ENCODE assay signal across 13 cellular contexts in the genomic region with DNA sequence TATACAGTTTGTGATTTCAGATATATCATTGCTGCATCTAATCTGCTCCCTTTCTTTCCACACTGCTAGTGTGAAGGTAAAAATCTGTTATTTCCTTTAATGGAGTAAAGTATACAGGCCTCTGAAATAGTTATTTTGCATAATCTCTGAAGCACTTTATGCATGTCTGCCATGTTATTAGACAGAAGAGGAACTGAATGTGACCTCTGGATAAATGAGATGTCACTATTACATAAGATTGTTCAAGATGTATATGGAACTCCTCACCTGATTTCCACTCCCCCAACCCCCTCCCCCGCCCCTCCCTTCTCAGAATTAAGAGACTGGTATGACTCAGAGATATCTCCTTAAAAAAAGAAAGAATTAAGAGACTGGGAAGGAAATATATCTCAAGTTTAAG. TPM values are rescaled to one million over a fixed set of nuclear protein-coding genes. Genes with fewer than 3 reads are reported as not detected.
DNase-seq lines count a peak whose midpoint lies in the region; ATAC-seq lines count a peak whose summit lies in the region.
"Had no signal": no experiment of that assay in that cellular context is flagged by ENCODE, and none has a peak within 500 bp of the region (broad histone marks: within the 10 kb centered on the region; RNA-seq: fewer than 3 reads in every experiment).

No MANE protein-coding gene starts in this region.

- peaks cover 46% of the 10 kb centered on the region for H3K36me3 ChIP-seq in Karpas-422 (ENCODE audit: insufficient read depth, low read length)

- no peak overlapping the region for H3K4me3 Mint-ChIP-seq in activated naive CD8-positive, alpha-beta T cell
- no peak overlapping the region for H3K4me3 Mint-ChIP-seq in activated naive CD8-positive, alpha-beta T cell treated with anti-CD3 and anti-CD28 coated beads, Interleukin-2, amount 50 U/mL, for 24 hours
- H3K4me3 Mint-ChIP-seq: CD14-positive monocyte; CD8-positive, alpha-beta memory T cell; HFFc6 had no signal

- no peak overlapping the region for H3K9ac ChIP-seq in Karpas-422 (ENCODE audit: low read length)

- H3K4me1 Mint-ChIP-seq in activated naive CD8-positive, alpha-beta T cell (ENCODE audit: low read depth), result peaks cover 23% of the 10 kb centered on the region
- peaks cover 7% of the 10 kb centered on the region for H3K4me1 Mint-ChIP-seq in activated naive CD8-positive, alpha-beta T cell treated with anti-CD3 and anti-CD28 coated beads, Interleukin-2, amount 50 U/mL, for 24 hours
- H3K4me1 Mint-ChIP-seq: CD14-positive monocyte had no signal

- H3K79me2 ChIP-seq in Karpas-422 (ENCODE audit: low read length), result peaks cover 26% of the 10 kb centered on the region

- H4K20me1 ChIP-seq in Karpas-422 (ENCODE audit: insufficient read depth, low read depth, low read length), result no peaks in the 10 kb centered on the region

- H3K9me3 ChIP-seq in Karpas-422 (ENCODE audit: low read length), result no peaks in the 10 kb centered on the region
- H3K9me3 ChIP-seq: A549, Caco-2 had no signal

- no peaks in the 10 kb centered on the region for H3K9me3 Mint-ChIP-seq in activated naive CD8-positive, alpha-beta T cell (ENCODE audit: low read depth)
- H3K9me3 Mint-ChIP-seq in activated naive CD8-positive, alpha-beta T cell treated with anti-CD3 and anti-CD28 coated beads, Interleukin-2, amount 50 U/mL, for 24 hours, result peaks cover 6% of the 10 kb centered on the region
- H3K9me3 Mint-ChIP-seq: HFFc6 had no signal

- peak overlapping the region; percentile 58 for H3K27ac Mint-ChIP-seq in activated naive CD8-positive, alpha-beta T cell
- no peak overlapping the region for H3K27ac Mint-ChIP-seq in activated naive CD8-positive, alpha-beta T cell treated with anti-CD3 and anti-CD28 coated beads, Interleukin-2, amount 50 U/mL, for 24 hours
- H3K27ac Mint-ChIP-seq: HFFc6 had no signal

- H3K36me3 Mint-ChIP-seq in activated naive CD8-positive, alpha-beta T cell, result peaks cover 29% of the 10 kb centered on the region
- peaks cover 58% of the 10 kb centered on the region for H3K36me3 Mint-ChIP-seq in activated naive CD8-positive, alpha-beta T cell treated with anti-CD3 and anti-CD28 coated beads, Interleukin-2, amount 50 U/mL, for 24 hours (ENCODE audit: low read depth)

- H3K9me2 ChIP-seq in Karpas-422 (replicated peaks; ENCODE audit: insufficient read depth, low read length), result no peaks in the 10 kb centered on the region

- DNase-seq in activated naive CD8-positive, alpha-beta T cell treated with anti-CD3 and anti-CD28 coated beads, Interleukin-2, amount 50 U/mL, for 24 hours, result no peak
- DNase-seq in Karpas-422 (peak; percentile 73), caudate nucleus (lab: John Stamatoyannopoulos, UW) (peak in 17 of 61 donors; percentile 0 to 61 (median 9)), hepatic stellate cell (ENCODE audit: low spot score) (no peak)
- DNase-seq: Caco-2; CD8-positive, alpha-beta memory T cell; GF-D8; HCEC 1CT; HFFc6 had no signal

- H2AFZ ChIP-seq in Karpas-422 (ENCODE audit: low read length), result no peak overlapping the region

- no peaks in the 10 kb centered on the region for H3K27me3 Mint-ChIP-seq in activated naive CD8-positive, alpha-beta T cell
- no peaks in the 10 kb centered on the region for H3K27me3 Mint-ChIP-seq in activated naive CD8-positive, alpha-beta T cell treated with anti-CD3 and anti-CD28 coated beads, Interleukin-2, amount 50 U/mL, for 24 hours
- H3K27me3 Mint-ChIP-seq: CD8-positive, alpha-beta memory T cell had no signal

- H3K4me2 ChIP-seq in Karpas-422 (ENCODE audit: low read depth, low read length, poor library complexity, severe bottlenecking), result no peak overlapping the region
- H3K4me2 ChIP-seq: A549 had no signal

- peak overlapping the region; percentile 35 for H3K27ac ChIP-seq in Karpas-422 (ENCODE audit: low read length)
- peak overlapping the region; percentile 39 for H3K27ac ChIP-seq in caudate nucleus (ENCODE audit: low read depth, low read length)
- H3K27ac ChIP-seq: A549 had no signal

- H3K4me1 ChIP-seq in Karpas-422 (ENCODE audit: low read length), result peaks cover 21% of the 10 kb centered on the region
- H3K4me1 ChIP-seq: A549, Caco-2 had no signal

- H3K4me3 ChIP-seq in Karpas-422 (ENCODE audit: low read length), result no peak overlapping the region
- H3K4me3 ChIP-seq: A549 had no signal

- no peaks in the 10 kb centered on the region for H3K27me3 ChIP-seq in Karpas-422 (ENCODE audit: low read length)

- no peak for ATAC-seq in activated naive CD8-positive, alpha-beta T cell treated with anti-CD3 and anti-CD28 coated beads, Interleukin-2, amount 50 U/mL, for 24 hours
- ATAC-seq in GM18868 (IDR thresholded peaks at IDR 0.05; ENCODE audit: unreplicated experiment), result no peak
- ATAC-seq: A549 had no signal

RNA-seq across cellular contexts. Expression of a gene that starts 26.3 kb away (rescaled TPM):
- total RNA-seq in Karpas-422 (2014; rRNA removed; shearing (Covaris generic); ENCODE audit: low replicate concordance), result 43.7 and 70.1 TPM in 2 replicates

RNA-seq across cellular contexts. Expression of a gene that starts 45.8 kb away (rescaled TPM):
- 30.5 and 52.1 TPM in 2 replicates for total RNA-seq in Karpas-422 (2014; rRNA removed; shearing (Covaris generic); ENCODE audit: low replicate concordance)
